Comparison of ENCODE assay signal across 1 cellular context in genomic region chr16:13921328-13921727, GRCh38.
TF ChIP-seq lines count a peak whose summit lies in the region.

No MANE protein-coding gene starts in this region.

TF ChIP-seq in K562, 482 proteins besides CTCF, POLR2A, EP300 and RAD21 (continued from another document):
- TF ChIP-seq TFE3 (CRISPR knock-in tag; IDR thresholded peaks at IDR 0.05) (no peak), XRCC4 (IDR thresholded peaks at IDR 0.05; ENCODE audit: extremely low read depth, insufficient read depth, insufficient read length) (no peak), RBM15 (IDR thresholded peaks at IDR 0.05; ENCODE audit: insufficient read depth, low read length) (no peak)
